Comparison of ENCODE assay signal across 10 cellular contexts in genomic region chr6:163438940-163439335, GRCh38. TPM values are rescaled to one million over a fixed set of nuclear protein-coding genes. Genes with fewer than 3 reads are reported as not detected.
DNase-seq lines count a peak whose midpoint lies in the region; ATAC-seq and TF ChIP-seq lines count a peak whose summit lies in the region.
"Had no signal": no experiment of that assay in that cellular context is flagged by ENCODE, and none has a peak within 500 bp of the region (broad histone marks: within the 10 kb centered on the region; RNA-seq: fewer than 3 reads in every experiment).

No MANE protein-coding gene starts in this region.

- no peak overlapping the region for H3K27ac ChIP-seq in foreskin keratinocyte
- H3K27ac ChIP-seq: parathyroid adenoma had no signal

- peaks cover 13% of the 10 kb centered on the region for H3K4me1 ChIP-seq in foreskin keratinocyte
- H3K4me1 ChIP-seq: parathyroid adenoma had no signal

- no peak for TF ChIP-seq CTCF in foreskin keratinocyte (conservative IDR thresholded peaks at IDR 0.05)

- ATAC-seq in foreskin keratinocyte: peak; percentile 35
- ATAC-seq in stimulated activated naive CD8-positive, alpha-beta T cell treated with anti-CD3 and anti-CD28 coated beads, Interleukin-15, Interleukin-2, amounts not matched to agents 100 U/mL and 50 U/mL, for 24 hours: no peak
- no peak for ATAC-seq in GM21367 (IDR thresholded peaks at IDR 0.05; ENCODE audit: unreplicated experiment)

- no peaks in the 10 kb centered on the region for H3K27me3 ChIP-seq in foreskin keratinocyte

- DNase-seq in activated CD8-positive, alpha-beta memory T cell treated with anti-CD3 and anti-CD28 coated beads for 4 hours (ENCODE audit: low read depth in 2 of 2): peak; percentile 8 to 18
- DNase-seq in activated CD8-positive, alpha-beta memory T cell treated with anti-CD3 and anti-CD28 coated beads for 24 hours: no peak
- DNase-seq in NCI-H748 (lab: John Stamatoyannopoulos, UW; ENCODE audit: unreplicated experiment) (peak; percentile 65), foreskin keratinocyte (no peak), NCI-H2227 (lab: John Stamatoyannopoulos, UW; ENCODE audit: unreplicated experiment) (no peak), inferior parietal cortex (ENCODE audit: extremely low spot score) (no peak)
- DNase-seq in stimulated activated naive CD8-positive, alpha-beta T cell treated with anti-CD3 and anti-CD28 coated beads, Interleukin-15, Interleukin-2, amounts not matched to agents 100 U/mL and 50 U/mL, for 24 hours: peak; percentile 49
- DNase-seq: NCI-H2081 had no signal

RNA-seq across cellular contexts. Expression of gene QKI, which starts 24.4 kb away (rescaled TPM):
- 86.6 and 89.8 TPM in 2 replicates for total RNA-seq in foreskin keratinocyte
- polyA plus RNA-seq in foreskin keratinocyte: 9.4 and 10.3 TPM in 2 replicates

Comparison
In these comparisons a context has a peak if more than half of its experiments do, and no peak if none do; other contexts are left out.
1. DNase-seq: peak in activated CD8-positive, alpha-beta memory T cell treated with anti-CD3 and anti-CD28 coated beads for 4 hours (2 of 2), NCI-H748 (single experiment) and stimulated activated naive CD8-positive, alpha-beta T cell treated with anti-CD3 and anti-CD28 coated beads, Interleukin-15, Interleukin-2, amounts not matched to agents 100 U/mL and 50 U/mL, for 24 hours (single experiment); none in activated CD8-positive, alpha-beta memory T cell treated with anti-CD3 and anti-CD28 coated beads for 24 hours (single experiment), foreskin keratinocyte (0 of 2), NCI-H2227 (single experiment) and inferior parietal cortex (single experiment).